ENCODE assay signal across 11 cellular contexts in the genomic region with DNA sequence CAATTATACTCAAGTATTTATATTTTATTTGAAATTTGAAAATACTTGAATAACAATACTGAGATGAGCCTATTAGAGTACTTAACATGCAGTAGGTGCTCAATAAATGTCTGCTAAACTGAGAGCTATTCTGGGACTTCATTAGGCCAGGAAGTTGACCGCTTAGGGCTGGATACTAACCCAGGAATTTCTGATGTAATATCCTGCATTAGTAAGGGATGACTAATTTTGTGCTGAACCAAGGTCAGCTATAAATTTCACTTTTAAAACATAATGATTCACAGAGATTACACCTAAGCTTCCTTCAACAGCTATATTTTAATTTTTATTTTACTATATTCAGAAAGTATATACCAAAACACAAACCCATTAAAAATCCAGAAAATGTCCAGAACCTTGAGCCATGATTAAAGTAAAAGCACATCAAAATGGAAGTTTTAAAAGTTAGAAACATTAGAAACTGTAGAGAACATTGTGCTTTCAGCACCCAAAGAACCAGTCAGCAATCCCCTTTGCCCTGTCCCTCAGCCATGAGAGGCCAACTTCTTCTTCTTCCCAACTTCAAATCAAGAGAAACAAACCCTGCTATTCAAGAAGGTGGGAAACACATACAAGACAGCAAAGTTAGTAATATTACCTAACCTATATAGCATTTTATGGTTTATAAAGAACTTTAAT. TPM values are rescaled to one million over a fixed set of nuclear protein-coding genes. Genes with fewer than 3 reads are reported as not detected.
DNase-seq lines count a peak whose midpoint lies in the region; ATAC-seq and TF ChIP-seq lines count a peak whose summit lies in the region.
"Had no signal": no experiment of that assay in that cellular context is flagged by ENCODE, and none has a peak within 500 bp of the region (broad histone marks: within the 10 kb centered on the region; RNA-seq: fewer than 3 reads in every experiment).

No MANE protein-coding gene starts in this region.

- no peak for TF ChIP-seq CTCF in CD4-positive, alpha-beta T cell (IDR thresholded peaks at IDR 0.05)

- H3K36me3 ChIP-seq in SJSA1, result peaks cover 28% of the 10 kb centered on the region

- H3K9me3 ChIP-seq in SJSA1 (replicated peaks), result no peaks in the 10 kb centered on the region
- no peaks in the 10 kb centered on the region for H3K9me3 ChIP-seq in CD4-positive, alpha-beta T cell (ENCODE audit: control insufficient read depth, low read length)

- no peak overlapping the region for H3K4me3 ChIP-seq in SJSA1
- H3K4me3 ChIP-seq: GM12878 had no signal

- H3K27me3 Mint-ChIP-seq in CD4-positive, alpha-beta T cell, result no peaks in the 10 kb centered on the region
- H3K27me3 Mint-ChIP-seq: activated CD4-positive, alpha-beta T cell treated with anti-CD3 and anti-CD28 coated beads for 36 hours had no signal

- H3K4me1 Mint-ChIP-seq in CD4-positive, alpha-beta T cell (ENCODE audit: low read depth), result no peaks in the 10 kb centered on the region

- H3K9me3 Mint-ChIP-seq in CD4-positive, alpha-beta T cell, result no peaks in the 10 kb centered on the region

- ATAC-seq in CD4-positive, alpha-beta T cell (ENCODE audit: poor library complexity), result no peak
- ATAC-seq in HG03139 (IDR thresholded peaks at IDR 0.05; ENCODE audit: unreplicated experiment), result no peak
- ATAC-seq: activated CD4-positive, alpha-beta T cell treated with anti-CD3 and anti-CD28 coated beads for 36 hours; GM12878 had no signal

- H3K27me3 ChIP-seq in SJSA1 (replicated peaks), result no peaks in the 10 kb centered on the region
- no peaks in the 10 kb centered on the region for H3K27me3 ChIP-seq in CD4-positive, alpha-beta T cell (ENCODE audit: control insufficient read depth, insufficient read depth, low read length)

- H3K4me1 ChIP-seq in SJSA1 (replicated peaks), result peaks cover 34% of the 10 kb centered on the region

- intact Hi-C loops in CD4-positive, alpha-beta T cell (cut with DNase I, micrococcal nuclease), result no loop called here

- H3K27ac Mint-ChIP-seq in CD4-positive, alpha-beta T cell, result no peak overlapping the region
- H3K27ac Mint-ChIP-seq: activated CD4-positive, alpha-beta T cell treated with anti-CD3 and anti-CD28 coated beads for 36 hours had no signal

- POLR2A ChIA-PET in CD4-positive, alpha-beta T cell (lab: Charles Lee), result interaction anchor here (0.7 to 1.1 kb wide), 2 partner anchors 13 to 42 kb away, joined by 3 read pairs; no protein-coding TSS in a partner anchor

- H3K36me3 Mint-ChIP-seq in CD4-positive, alpha-beta T cell (ENCODE audit: low read depth), result peaks cover 37% of the 10 kb centered on the region

- H3K27ac ChIP-seq in SJSA1, result peak overlapping the region; percentile 99
- no peak overlapping the region for H3K27ac ChIP-seq in CD4-positive, alpha-beta T cell (ENCODE audit: low read depth, low read length)

- no peak overlapping the region for H3K4me3 Mint-ChIP-seq in CD4-positive, alpha-beta T cell
- H3K4me3 Mint-ChIP-seq: activated CD4-positive, alpha-beta T cell treated with anti-CD3 and anti-CD28 coated beads for 36 hours had no signal

- DNase-seq in GM03348 (ENCODE audit: low spot score) (peak; percentile 73), SJSA1 (ENCODE audit: low read depth in 1 of 2, low spot score in 2 of 2) (peak; percentile 59 to 79), fibroblast of peridontal ligament (ENCODE audit: extremely low read depth) (peak; percentile 92), renal cortical epithelial cell (ENCODE audit: low read depth) (peak; percentile 98), HK-2 (ENCODE audit: unreplicated experiment) (no peak)
- DNase-seq in central memory CD4-positive, alpha-beta T cell, result no peak
- DNase-seq in CD4-positive, alpha-beta T cell, result no peak
- DNase-seq: activated CD4-positive, alpha-beta T cell treated with anti-CD3 and anti-CD28 coated beads for 36 hours; NCI-H2081 treated with DMSO at 0.1 percent for 48 hours had no signal

- CTCF ChIA-PET in CD4-positive, alpha-beta T cell (lab: Charles Lee), result interaction anchor here (0.9 to 1.5 kb wide), 2 partner anchors 42 to 66 kb away, joined by 3 read pairs; no protein-coding TSS in a partner anchor

RNA-seq across cellular contexts. Expression of a gene that starts 35.4 kb away (rescaled TPM):
- total RNA-seq in SJSA1 (2014; rRNA removed; shearing (Covaris generic)), result 8.7 and 14.7 TPM in 2 replicates
- total RNA-seq in renal cortical epithelial cell, result 4.7 and 33.5 TPM in 2 replicates
- under 1 TPM; 0.33 to 0.67 TPM for total RNA-seq in CD4-positive, alpha-beta T cell

Comparison
In these comparisons a context has a peak if more than half of its experiments do, and no peak if none do; other contexts are left out.
1. DNase-seq: peak in GM03348 (single experiment), SJSA1 (2 of 2), fibroblast of peridontal ligament (single experiment) and renal cortical epithelial cell (single experiment); none in central memory CD4-positive, alpha-beta T cell (single experiment), HK-2 (single experiment) and CD4-positive, alpha-beta T cell (0 of 10).